Comparison of ENCODE assay signal across 9 cellular contexts in the genomic region with DNA sequence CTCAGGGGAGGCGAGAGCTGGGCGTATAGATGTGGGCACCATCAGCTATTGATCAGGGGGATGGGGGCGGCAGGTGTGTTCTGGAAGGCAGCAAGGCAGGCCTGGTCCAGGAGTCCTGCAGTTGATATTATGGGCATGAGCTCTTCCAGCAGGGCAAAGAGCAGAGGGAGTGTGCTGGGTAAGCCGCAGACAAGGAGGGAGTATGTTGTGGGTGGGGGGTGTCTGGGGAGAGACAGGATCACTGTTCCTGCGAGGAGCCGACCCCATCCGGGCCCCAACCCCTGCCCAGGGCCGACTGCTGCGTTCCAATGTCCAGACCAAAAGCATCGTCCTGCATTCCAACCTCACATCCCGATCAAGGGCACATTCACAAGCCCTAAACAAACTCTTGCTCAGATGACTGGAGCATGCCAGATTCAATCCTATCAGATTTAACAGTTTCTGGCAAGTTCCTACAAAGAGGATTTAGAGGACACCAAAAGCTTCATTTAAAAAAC. TPM values are rescaled to one million over a fixed set of nuclear protein-coding genes. Genes with fewer than 3 reads are reported as not detected.
DNase-seq lines count a peak whose midpoint lies in the region; ATAC-seq and TF ChIP-seq lines count a peak whose summit lies in the region.
"Had no signal": no experiment of that assay in that cellular context is flagged by ENCODE, and none has a peak within 500 bp of the region (broad histone marks: within the 10 kb centered on the region; RNA-seq: fewer than 3 reads in every experiment).

No MANE protein-coding gene starts in this region.

- intact Hi-C loops in left ventricle myocardium inferior (cut with micrococcal nuclease): no loop called here

- peak overlapping the region in 1 of 4 donors; percentile 26 for H3K4me3 ChIP-seq in Peyer's patch
- peak overlapping the region; percentile 57 for H3K4me3 ChIP-seq in left ventricle myocardium inferior
- peak overlapping the region in 2 of 3 donors; percentile 58 to 80 for H3K4me3 ChIP-seq in skeletal muscle tissue (ENCODE audit: low read length in 3 of 3)
- H3K4me3 ChIP-seq: mucosa of descending colon had no signal

- DNase-seq in Peyer's patch (no peak), left ventricle myocardium inferior (no peak), mesenteric fat pad (ENCODE audit: low spot score) (no peak)
- DNase-seq in stimulated activated naive CD8-positive, alpha-beta T cell treated with anti-CD3 and anti-CD28 coated beads, Interleukin-15, Interleukin-2, amounts not matched to agents 100 U/mL and 50 U/mL, for 24 hours: no peak
- DNase-seq: activated CD8-positive, alpha-beta memory T cell treated with anti-CD3 and anti-CD28 coated beads, Interleukin-2, amount 50 U/mL, for 4 hours; NCI-H1930 had no signal

- H3K4me1 ChIP-seq in Peyer's patch (peaks cover 0 to 28% (median 0%) of the 10 kb centered on the region in 4 donors), left ventricle myocardium inferior (peaks cover 93% of the 10 kb centered on the region), skeletal muscle tissue (ENCODE audit: control insufficient read depth in 3 of 3, insufficient read depth in 3 of 3, low read length in 3 of 3) (peaks cover 47 to 60% (median 54%) of the 10 kb centered on the region in 3 donors)

- H3K9ac ChIP-seq in skeletal muscle tissue (ENCODE audit: low read depth in 1 of 3, low read length in 3 of 3): peak overlapping the region; percentile 80 to 95 (median 86)

- H3K27ac ChIP-seq in Peyer's patch (peak overlapping the region; percentile 55 to 83 (median 70)), left ventricle myocardium inferior (replicated peaks) (peak overlapping the region; percentile 98), skeletal muscle tissue (ENCODE audit: low read depth, low read length) (peak overlapping the region; percentile 95)

- no peak for TF ChIP-seq POLR2A in Peyer's patch (IDR thresholded peaks at IDR 0.05)

- no peak for ATAC-seq in stimulated activated naive CD8-positive, alpha-beta T cell treated with anti-CD3 and anti-CD28 coated beads, Interleukin-15, Interleukin-2, amounts not matched to agents 100 U/mL and 50 U/mL, for 24 hours
- ATAC-seq in HG03025 (IDR thresholded peaks at IDR 0.05; ENCODE audit: low FRiP score, unreplicated experiment): no peak

- H3K27me3 ChIP-seq in Peyer's patch (no peaks in the 10 kb centered on the region), left ventricle myocardium inferior (ENCODE audit: low read depth) (no peaks in the 10 kb centered on the region), skeletal muscle tissue (ENCODE audit: control insufficient read depth in 3 of 3, insufficient read depth in 3 of 3, low read length in 3 of 3) (no peaks in the 10 kb centered on the region)

- H3K36me3 ChIP-seq in Peyer's patch (no peaks in the 10 kb centered on the region), left ventricle myocardium inferior (no peaks in the 10 kb centered on the region), skeletal muscle tissue (ENCODE audit: control insufficient read depth in 3 of 3, insufficient read depth in 3 of 3, low read length in 3 of 3) (no peaks in the 10 kb centered on the region)

- TF ChIP-seq CTCF in Peyer's patch (IDR thresholded peaks at IDR 0.05) (no peak), left ventricle myocardium inferior (IDR thresholded peaks at IDR 0.05; ENCODE audit: borderline replicate concordance) (no peak)

- no peaks in the 10 kb centered on the region for H3K9me3 ChIP-seq in Peyer's patch
- H3K9me3 ChIP-seq in left ventricle myocardium inferior (replicated peaks): no peaks in the 10 kb centered on the region
- no peaks in the 10 kb centered on the region for H3K9me3 ChIP-seq in skeletal muscle tissue (ENCODE audit: control insufficient read depth in 3 of 3, low read length in 3 of 3)
- H3K9me3 ChIP-seq: mucosa of descending colon had no signal

RNA-seq across cellular contexts. Expression of a gene that starts 9.2 kb away (rescaled TPM):
- total RNA-seq in Peyer's patch (10 to 100 TPM in 3 of 4 donors, 1 to 10 TPM in 1; 9.1 to 27.3 (median 23.4) TPM), left ventricle myocardium inferior (411 TPM), skeletal muscle tissue (75.7 TPM), mesenteric fat pad (193 TPM)

RNA-seq across cellular contexts. Expression of a gene that starts 24.9 kb away (rescaled TPM):
- 10 to 100 TPM; 21.5 to 42.6 (median 38.8) TPM for total RNA-seq in Peyer's patch
- total RNA-seq in left ventricle myocardium inferior: 65.2 TPM
- total RNA-seq in skeletal muscle tissue: 6.8 TPM
- 55.3 TPM for total RNA-seq in mesenteric fat pad

RNA-seq across cellular contexts. Expression of a gene that starts 25.1 kb away (rescaled TPM):
- total RNA-seq in Peyer's patch (10 to 100 TPM; 20.7 to 31.4 (median 27.0) TPM), left ventricle myocardium inferior (21.0 TPM), skeletal muscle tissue (19.3 TPM), mesenteric fat pad (32.2 TPM)

RNA-seq across cellular contexts. Expression of a gene that starts 35.6 kb away (rescaled TPM):
- total RNA-seq in Peyer's patch (100 to 1,000 TPM; 185 to 403 (median 242) TPM), left ventricle myocardium inferior (78.5 TPM), skeletal muscle tissue (52.2 TPM), mesenteric fat pad (179 TPM)

RNA-seq across cellular contexts. Expression of a gene that starts 36.4 kb away (rescaled TPM):
- total RNA-seq in Peyer's patch (10 to 100 TPM; 35.3 to 64.8 (median 47.0) TPM), left ventricle myocardium inferior (21.4 TPM), skeletal muscle tissue (76.7 TPM), mesenteric fat pad (23.2 TPM)
